ENCODE assay signal across 20 cellular contexts in genomic region chr17:73799091-73799490, GRCh38.
DNase-seq lines count a peak whose midpoint lies in the region; ATAC-seq, FAIRE-seq and TF ChIP-seq lines count a peak whose summit lies in the region.
"Had no signal": no experiment of that assay in that cellular context is flagged by ENCODE, and none has a peak within 500 bp of the region (broad histone marks: within the 10 kb centered on the region; RNA-seq: fewer than 3 reads in every experiment).

No MANE protein-coding gene starts in this region.

- H3K79me2 ChIP-seq in neural progenitor cell (ENCODE audit: low read depth) = no peaks in the 10 kb centered on the region

- H3K9ac ChIP-seq in neural progenitor cell = no peak overlapping the region

- no peaks in the 10 kb centered on the region for H3F3A ChIP-seq in neural progenitor cell (ENCODE audit: low read depth)

- H3K36me3 ChIP-seq in left ventricle myocardium inferior (no peaks in the 10 kb centered on the region), neural progenitor cell (no peaks in the 10 kb centered on the region)
- H3K36me3 ChIP-seq: HAP-1 had no signal

- peaks cover 17% of the 10 kb centered on the region for H3K4me1 Mint-ChIP-seq in neural progenitor cell

- H3K9me3 ChIP-seq in left ventricle myocardium inferior (replicated peaks) (peaks cover 9% of the 10 kb centered on the region), neural progenitor cell (ENCODE audit: low read depth) (no peaks in the 10 kb centered on the region)
- H3K9me3 ChIP-seq: HAP-1 had no signal

- intact Hi-C loops in cardiac septum (cut with DNase I) (no loop called here), left ventricle myocardium inferior (cut with micrococcal nuclease) (no loop called here)

- ATAC-seq in HG03378 (IDR thresholded peaks at IDR 0.05; ENCODE audit: unreplicated experiment) = no peak

- H3K27me3 Mint-ChIP-seq in neural progenitor cell (ENCODE audit: insufficient read depth, low read depth) = peaks cover 4% of the 10 kb centered on the region

- H3K36me3 Mint-ChIP-seq in neural progenitor cell = no peaks in the 10 kb centered on the region
- H3K36me3 Mint-ChIP-seq: CD4-positive, alpha-beta memory T cell had no signal

- H2AFZ ChIP-seq in neural progenitor cell (replicated peaks) = no peak overlapping the region

- TF ChIP-seq CTCF in left ventricle myocardium inferior (IDR thresholded peaks at IDR 0.05; ENCODE audit: borderline replicate concordance) (no peak), neural progenitor cell (IDR thresholded peaks at IDR 0.05) (no peak)

- H3K4me3 ChIP-seq in left ventricle myocardium inferior (no peak overlapping the region), neural progenitor cell (no peak overlapping the region)
- H3K4me3 ChIP-seq: HAP-1 had no signal

- no peak overlapping the region for H3K4me3 Mint-ChIP-seq in neural progenitor cell
- H3K4me3 Mint-ChIP-seq: CD4-positive, alpha-beta memory T cell had no signal

- H3K27me3 ChIP-seq in left ventricle myocardium inferior (ENCODE audit: low read depth) (peaks cover 32% of the 10 kb centered on the region), neural progenitor cell (no peaks in the 10 kb centered on the region)

- H4K20me1 ChIP-seq in neural progenitor cell (ENCODE audit: low read depth) = no peaks in the 10 kb centered on the region

- no peak overlapping the region for H3K4me2 ChIP-seq in neural progenitor cell

- no peaks in the 10 kb centered on the region for H3K9me3 Mint-ChIP-seq in neural progenitor cell

- peak; percentile 61 for FAIRE-seq in urothelium cell line (lab: Jason Lieb, UNC)
- FAIRE-seq: GM12892, GM19239, H1, HTR-8/SVneo had no signal

- H3K4me1 ChIP-seq in left ventricle myocardium inferior (peaks cover 4% of the 10 kb centered on the region), neural progenitor cell (peaks cover 12% of the 10 kb centered on the region)
- H3K4me1 ChIP-seq: HAP-1 had no signal

- H3K27ac ChIP-seq in left ventricle myocardium inferior (replicated peaks) = no peak overlapping the region
- peak overlapping the region; percentile 34 for H3K27ac ChIP-seq in angular gyrus (ENCODE audit: low read depth, low read length)
- no peak overlapping the region for H3K27ac ChIP-seq in neural progenitor cell
- H3K27ac ChIP-seq: C4-2B had no signal

- DNase-seq in cardiac septum (ENCODE audit: low spot score) = peak; percentile 35
- DNase-seq in left ventricle myocardium inferior = no peak
- DNase-seq in kidney tubule cell (ENCODE audit: low spot score) = peak; percentile 79
- DNase-seq in urothelium cell line (ENCODE audit: low spot score) = no peak
- no peak for DNase-seq in occipital lobe (lab: John Stamatoyannopoulos, UW)
- no peak for DNase-seq in neural progenitor cell (ENCODE audit: low spot score)
- DNase-seq: 8988T; ACHN; CD4-positive, alpha-beta memory T cell; COR-L47; DND-41; GDM1 had no signal

- no peak overlapping the region for H3K27ac Mint-ChIP-seq in neural progenitor cell
- H3K27ac Mint-ChIP-seq: CD4-positive, alpha-beta memory T cell had no signal

Comparison
In these comparisons a context has a peak if more than half of its experiments do, and no peak if none do; other contexts are left out.
1. DNase-seq: peak in cardiac septum (single experiment) and kidney tubule cell (single experiment); none in left ventricle myocardium inferior (single experiment), urothelium cell line (single experiment), occipital lobe (single experiment) and neural progenitor cell (single experiment).